16 cellular contexts compared by ENCODE assay signal in the genomic region with DNA sequence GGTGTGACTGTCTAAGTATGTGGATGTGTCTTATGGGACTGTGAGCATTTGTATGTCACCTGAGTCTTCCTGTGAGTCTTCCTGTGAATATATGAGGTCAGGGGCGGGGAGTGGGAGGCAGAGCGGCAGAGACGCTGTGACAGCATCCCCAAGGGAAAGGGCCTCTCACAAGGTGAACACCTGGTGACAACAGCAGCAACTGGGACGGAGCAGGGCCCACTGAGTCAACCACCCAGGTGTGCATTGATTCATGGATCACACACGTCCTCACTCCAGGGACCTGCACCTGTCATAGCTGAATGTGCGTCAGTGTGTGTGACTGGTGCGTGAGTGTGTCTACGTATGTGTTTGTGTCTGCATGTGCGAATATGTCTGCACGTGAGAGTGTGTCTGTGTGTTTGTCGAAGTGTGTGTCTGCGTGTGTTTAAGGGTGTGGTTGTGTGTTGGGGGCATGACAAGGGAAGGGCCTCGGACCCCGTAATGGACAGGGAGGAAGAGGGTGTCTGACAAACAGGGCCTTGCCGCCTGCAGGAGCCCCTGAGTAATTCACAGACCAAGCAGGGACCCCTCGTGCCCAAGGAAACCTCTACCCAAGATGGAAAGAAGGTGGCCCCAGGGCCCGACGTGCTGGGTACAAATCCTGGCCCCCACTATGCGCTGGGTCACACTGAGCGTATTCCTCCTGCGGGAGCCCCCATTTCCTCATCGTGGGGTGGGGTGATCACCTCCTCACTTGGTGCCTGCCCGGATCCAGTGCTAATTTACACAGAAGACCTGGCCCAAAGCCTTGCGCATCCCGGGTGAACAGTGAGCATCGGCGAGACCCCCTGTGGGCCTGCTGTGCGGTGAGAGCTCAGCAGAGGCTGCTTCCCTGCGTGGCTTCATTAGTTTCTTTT.
"Had no signal": no experiment of that assay in that cellular context is flagged by ENCODE, and none has a peak within 500 bp of the region (broad histone marks: within the 10 kb centered on the region; RNA-seq: fewer than 3 reads in every experiment).

No MANE protein-coding gene starts in this region.

- H3K27ac ChIP-seq: brain microvascular endothelial cell, esophagus muscularis mucosa, heart left ventricle, tibial artery, uterus had no signal

- H3K4me3 Mint-ChIP-seq: activated CD8-positive, alpha-beta memory T cell treated with anti-CD3 and anti-CD28 coated beads, Interleukin-2, amount 10 ng/mL, durations not matched to agents 7 days and 5 days; activated naive CD4-positive, alpha-beta T cell treated with anti-CD3 and anti-CD28 coated beads, Interleukin-2, amount 50 U/mL, for 24 hours; activated T-cell treated with anti-CD3 and anti-CD28 coated beads, Interleukin-2, amount 50 U/mL, for 24 hours had no signal

- FAIRE-seq: islet of Langerhans had no signal

- H3K27me3 Mint-ChIP-seq: activated CD8-positive, alpha-beta memory T cell treated with anti-CD3 and anti-CD28 coated beads, Interleukin-2, amount 10 ng/mL, durations not matched to agents 7 days and 5 days; activated naive CD4-positive, alpha-beta T cell treated with anti-CD3 and anti-CD28 coated beads, Interleukin-2, amount 50 U/mL, for 24 hours; activated T-cell treated with anti-CD3 and anti-CD28 coated beads, Interleukin-2, amount 50 U/mL, for 24 hours had no signal

- ATAC-seq: activated CD4-positive, CD25-positive, alpha-beta regulatory T cell treated with anti-CD3 and anti-CD28 coated beads, Interleukin-2, amount 50 U/mL, for 24 hours; activated CD8-positive, alpha-beta memory T cell treated with anti-CD3 and anti-CD28 coated beads, Interleukin-2, amount 10 ng/mL, durations not matched to agents 7 days and 5 days; heart left ventricle; left lobe of liver; right cardiac atrium had no signal

- H3K27ac Mint-ChIP-seq: activated CD8-positive, alpha-beta memory T cell treated with anti-CD3 and anti-CD28 coated beads, Interleukin-2, amount 10 ng/mL, durations not matched to agents 7 days and 5 days; activated naive CD4-positive, alpha-beta T cell treated with anti-CD3 and anti-CD28 coated beads, Interleukin-2, amount 50 U/mL, for 24 hours; activated T-cell treated with anti-CD3 and anti-CD28 coated beads, Interleukin-2, amount 50 U/mL, for 24 hours had no signal

- DNase-seq: activated CD4-positive, alpha-beta T cell treated with anti-CD3 and anti-CD28 coated beads, Interleukin-2, amount 50 U/mL, for 48 hours; activated CD8-positive, alpha-beta memory T cell treated with anti-CD3 and anti-CD28 coated beads, Interleukin-2, amount 10 ng/mL, durations not matched to agents 7 days and 5 days; activated effector memory CD4-positive, alpha-beta T cell treated with Interleukin-2 at 50 U/mL for 16 hours; activated T-cell treated with anti-CD3 and anti-CD28 coated beads, Interleukin-2, amount 50 U/mL, for 24 hours; amniotic stem cell; brain microvascular endothelial cell; tibial artery; uterus had no signal

- H3K9me3 Mint-ChIP-seq: activated naive CD4-positive, alpha-beta T cell treated with anti-CD3 and anti-CD28 coated beads, Interleukin-2, amount 50 U/mL, for 24 hours; activated T-cell treated with anti-CD3 and anti-CD28 coated beads, Interleukin-2, amount 50 U/mL, for 24 hours had no signal

- H3K4me3 ChIP-seq: esophagus muscularis mucosa, heart left ventricle, smooth muscle cell, tibial artery, uterus had no signal

- H3K4me1 Mint-ChIP-seq: activated CD8-positive, alpha-beta memory T cell treated with anti-CD3 and anti-CD28 coated beads, Interleukin-2, amount 10 ng/mL, durations not matched to agents 7 days and 5 days; activated naive CD4-positive, alpha-beta T cell treated with anti-CD3 and anti-CD28 coated beads, Interleukin-2, amount 50 U/mL, for 24 hours had no signal

- H3K27me3 ChIP-seq: esophagus muscularis mucosa, heart left ventricle, tibial artery, uterus had no signal

- H3K9me3 ChIP-seq: esophagus muscularis mucosa, heart left ventricle, tibial artery, uterus had no signal

- H3K36me3 ChIP-seq: brain microvascular endothelial cell, heart left ventricle, tibial artery, uterus had no signal

- H3K4me2 ChIP-seq: smooth muscle cell had no signal

- H3K4me1 ChIP-seq: tibial artery, uterus had no signal

- H3K36me3 Mint-ChIP-seq: activated CD8-positive, alpha-beta memory T cell treated with anti-CD3 and anti-CD28 coated beads, Interleukin-2, amount 10 ng/mL, durations not matched to agents 7 days and 5 days; activated naive CD4-positive, alpha-beta T cell treated with anti-CD3 and anti-CD28 coated beads, Interleukin-2, amount 50 U/mL, for 24 hours had no signal
